In the genomic region with DNA sequence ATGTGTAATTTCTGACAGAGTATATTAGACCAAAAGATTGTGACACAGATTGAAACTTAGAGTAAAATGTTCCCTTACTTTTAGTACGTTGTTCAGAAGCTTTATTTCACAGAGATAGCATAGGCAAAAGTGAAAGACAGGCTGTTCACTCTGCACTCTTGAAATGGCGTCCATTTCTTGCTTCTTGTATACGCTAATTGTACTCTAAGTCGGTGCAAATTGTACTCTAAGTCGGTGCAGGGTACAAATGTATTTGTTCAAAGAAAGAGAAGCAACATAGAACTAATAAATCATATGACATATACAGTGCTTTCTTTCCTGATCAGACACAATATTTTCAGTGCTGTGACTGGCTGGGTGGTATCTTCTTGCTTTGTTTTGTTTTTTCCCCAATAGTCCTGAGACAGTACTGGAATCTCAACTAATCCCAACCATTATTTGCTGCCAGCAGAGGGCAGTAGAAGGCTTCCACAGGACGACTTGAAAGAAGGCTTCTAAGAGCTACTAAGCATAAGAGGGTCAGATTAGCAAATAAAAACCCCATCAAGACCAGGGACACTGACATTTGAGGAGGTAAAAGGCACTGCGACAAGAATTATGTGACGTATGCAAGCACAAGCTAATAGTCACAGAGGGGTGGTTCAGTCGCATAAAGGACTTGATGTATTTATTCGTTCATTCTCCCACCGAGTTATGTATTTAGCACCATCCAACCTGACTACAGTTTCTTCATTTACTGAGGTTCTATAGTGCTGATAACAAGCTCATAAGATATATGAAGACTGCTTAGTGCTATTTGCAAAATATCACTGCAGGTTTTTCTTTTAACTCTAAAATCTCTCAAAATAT, we compare ENCODE assay signal across 8 cellular contexts.
DNase-seq lines count a peak whose midpoint lies in the region; ATAC-seq and TF ChIP-seq lines count a peak whose summit lies in the region.

No MANE protein-coding gene starts in this region.

- CTCF ChIA-PET in SK-N-SH (lab: Yijun Ruan, JAX) = interaction anchor here (0.5 to 2.9 kb wide), 42 partner anchors 9 to 1484 kb away, joined by 3 to 46 read pairs (median 3); no protein-coding TSS in a partner anchor

- H3K27me3 ChIP-seq in SK-N-SH (ENCODE audit: insufficient read depth) = no peaks in the 10 kb centered on the region

- DNase-seq in A172 (ENCODE audit: low spot score) (peak; percentile 82), NCI-H1105 (lab: John Stamatoyannopoulos, UW) (peak; percentile 58), SK-N-SH (peak; percentile 51), coronary artery (ENCODE audit: low spot score) (no peak), mucosa of gallbladder (ENCODE audit: low spot score) (peak; percentile 58)

- TF ChIP-seq RAD21 in SK-N-SH (IDR thresholded peaks at IDR 0.05; ENCODE audit: low read length) = peak; percentile 90

- H3F3A ChIP-seq in SK-N-SH (replicated peaks; ENCODE audit: insufficient read depth) = no peaks in the 10 kb centered on the region

- H2AFZ ChIP-seq in SK-N-SH (ENCODE audit: low read depth) = no peak overlapping the region

- H3K9me2 ChIP-seq in SK-N-SH = no peaks in the 10 kb centered on the region

- H3K9me3 ChIP-seq in SK-N-SH = no peaks in the 10 kb centered on the region

- WGBS in SK-N-SH (ENCODE audit: low lambda C conversion rate) = 45% methylated on average over 11 of the region's 11 CpGs

- POLR2A ChIA-PET in SK-N-SH (lab: Yijun Ruan, JAX) = no interaction called here

- no peak for TF ChIP-seq EP300 in SK-N-SH (IDR thresholded peaks at IDR 0.05; ENCODE audit: borderline replicate concordance in 1 of 2, low read depth in 1 of 2, low read length in 1 of 2)

- ATAC-seq in HG02759 (IDR thresholded peaks at IDR 0.05; ENCODE audit: unreplicated experiment) (peak; percentile 92), GM21576 (IDR thresholded peaks at IDR 0.05; ENCODE audit: unreplicated experiment) (no peak)

- no peaks in the 10 kb centered on the region for H3K36me3 ChIP-seq in SK-N-SH (replicated peaks in 1 of 2; ENCODE audit: control insufficient read depth in 1 of 2, insufficient read depth in 2 of 2, low read length in 1 of 2)

- H3K4me3 ChIP-seq in GM12875 (ENCODE audit: low read depth, low read length) = no peak overlapping the region
- H3K4me3 ChIP-seq in SK-N-SH (ENCODE audit: low read depth in 2 of 2, low read length in 1 of 2) = no peak overlapping the region; a peak in 1 of 4 replicates
- H3K4me3 ChIP-seq in coronary artery = no peak overlapping the region

- H3K4me2 ChIP-seq in SK-N-SH = no peak overlapping the region

- peak; percentile 61; the same call in 1 of the 2 replicates for TF ChIP-seq CTCF in GM12875 (IDR thresholded peaks at IDR 0.05; ENCODE audit: borderline replicate concordance, insufficient read depth, low read depth, low read length)
- peak; percentile 89 for TF ChIP-seq CTCF in SK-N-SH (IDR thresholded peaks at IDR 0.05)
- peak; percentile 11 for TF ChIP-seq CTCF in coronary artery (IDR thresholded peaks at IDR 0.05)

- no peak overlapping the region for H3K9ac ChIP-seq in SK-N-SH

- H4K20me1 ChIP-seq in SK-N-SH (ENCODE audit: insufficient read depth) = no peaks in the 10 kb centered on the region

- H3K27ac ChIP-seq in SK-N-SH (ENCODE audit: low read depth in 2 of 2, low read length in 1 of 2) = no peak overlapping the region
- no peak overlapping the region for H3K27ac ChIP-seq in coronary artery

- no peaks in the 10 kb centered on the region; a peak in 1 of 4 replicates for H3K4me1 ChIP-seq in SK-N-SH (ENCODE audit: control insufficient read depth in 1 of 2, insufficient read depth in 2 of 2, low read depth in 1 of 2, low read length in 1 of 2)

- H3K79me2 ChIP-seq in SK-N-SH (ENCODE audit: insufficient read depth) = no peaks in the 10 kb centered on the region

TF ChIP-seq in SK-N-SH, 30 proteins besides CTCF, POLR2A, EP300 and RAD21:
- peak; percentile 82 for TF ChIP-seq SMC3 (IDR thresholded peaks at IDR 0.05; ENCODE audit: low read depth, low read length)
- no peak for TF ChIP-seq TEAD4 (IDR thresholded peaks at IDR 0.05; ENCODE audit: borderline replicate concordance, insufficient read depth)
- no peak for TF ChIP-seq TCF12 (IDR thresholded peaks at IDR 0.05)
TF ChIP-seq in SK-N-SH: peak in this region for 1.

Comparison
In these comparisons a context has a peak if more than half of its experiments do, and no peak if none do; other contexts are left out.
1. CTCF ChIP-seq: peak in every context shown above with its lines; median percentile 89 in SK-N-SH; 61 in GM12875; 11 in coronary artery.